In genomic region chr16:57593990-57594389, GRCh38 we compare ENCODE assay signal across 24 cellular contexts. TPM values are rescaled to one million over a fixed set of nuclear protein-coding genes. Genes with fewer than 3 reads are reported as not detected.
"Had no signal": no experiment of that assay in that cellular context is flagged by ENCODE, and none has a peak within 500 bp of the region (broad histone marks: within the 10 kb centered on the region; RNA-seq: fewer than 3 reads in every experiment).

No MANE protein-coding gene starts in this region.

- H3K9me3 ChIP-seq: adrenal gland, Peyer's patch, SJCRH30 had no signal

- DNase-seq: activated CD4-positive, alpha-beta T cell treated with anti-CD3 and anti-CD28 coated beads for 4 hours; activated CD4-positive, alpha-beta T cell treated with anti-CD3 and anti-CD28 coated beads, Interleukin-2, amount 50 U/mL, for 4 hours; activated effector memory CD4-positive, alpha-beta T cell treated with Interleukin-2 at 50 U/mL for 16 hours; activated naive CD4-positive, alpha-beta T cell; activated naive CD8-positive, alpha-beta T cell treated with anti-CD3 and anti-CD28 coated beads for 36 hours; activated T-cell treated with anti-CD3 and anti-CD28 coated beads for 4 hours; anterior cingulate cortex; caudate nucleus; Kasumi-1; KBM-7; NCI-H1048; NCI-H146; NCI-H187 treated with DMSO at 0.1 percent for 48 hours; NCI-H2081 treated with DMSO at 0.1 percent for 48 hours; NCI-H446; NCI-H524; Right ventricle myocardium superior; SJCRH30; SK-N-SH had no signal

- H3K27ac Mint-ChIP-seq: activated naive CD8-positive, alpha-beta T cell treated with anti-CD3 and anti-CD28 coated beads for 36 hours had no signal

- ATAC-seq: activated CD4-positive, CD25-positive, alpha-beta regulatory T cell treated with anti-CD3 and anti-CD28 coated beads, Interleukin-2, amount 50 U/mL, for 24 hours had no signal

- H3K27ac ChIP-seq: adrenal gland, RWPE1, SJCRH30 had no signal

- H3K27me3 ChIP-seq: adrenal gland, Peyer's patch, SJCRH30 had no signal

- H3K4me2 ChIP-seq: SK-N-SH had no signal

- H3K4me3 ChIP-seq: adrenal gland, Peyer's patch, SJCRH30 had no signal

- H3K36me3 ChIP-seq: adrenal gland, Peyer's patch, SJCRH30 had no signal

- H3K9ac ChIP-seq: SK-N-SH had no signal

- H3K4me1 ChIP-seq: Peyer's patch, SJCRH30 had no signal

- H3K27me3 Mint-ChIP-seq: activated naive CD8-positive, alpha-beta T cell treated with anti-CD3 and anti-CD28 coated beads for 36 hours had no signal

RNA-seq across cellular contexts. Expression of gene ADGRG5, which starts 51.5 kb away (rescaled TPM):
- total RNA-seq: chondrocyte, SJCRH30 had no signal
